ENCODE assay signal across 8 cellular contexts in the genomic region with DNA sequence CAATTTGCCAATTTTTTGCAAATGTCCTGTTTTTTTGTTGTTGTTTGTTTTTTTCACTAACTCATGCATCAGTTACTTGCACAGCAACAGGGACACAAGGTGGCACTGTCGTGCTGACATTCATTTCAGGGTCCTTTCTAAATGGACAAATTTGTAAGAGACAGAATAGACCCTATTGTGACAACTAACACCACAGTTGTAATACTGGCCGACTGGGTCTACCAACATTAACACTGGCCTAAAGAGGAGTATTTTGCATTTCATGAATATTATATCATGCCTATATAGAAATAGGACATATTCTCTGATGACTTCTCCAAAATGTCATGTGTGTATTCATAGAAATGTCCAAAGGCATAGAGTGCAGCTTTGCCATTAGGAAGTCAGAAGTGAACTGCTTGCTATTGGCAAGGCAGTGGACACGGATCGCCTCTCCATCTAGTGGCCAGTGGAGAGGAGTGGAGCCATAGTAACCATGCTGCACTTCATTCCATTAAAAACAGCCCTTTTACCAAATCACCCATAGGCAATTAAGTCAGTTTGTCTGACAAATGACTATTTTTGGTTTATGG.
A peak's percentile ranks its signal among the peaks of the same experiment; 100 is the strongest.
DNase-seq lines count a peak whose midpoint lies in the region; ATAC-seq, FAIRE-seq and TF ChIP-seq lines count a peak whose summit lies in the region.

No MANE protein-coding gene starts in this region.

- no peak overlapping the region for H3K27ac ChIP-seq in brain microvascular endothelial cell

- no peaks in the 10 kb centered on the region for H3K36me3 ChIP-seq in brain microvascular endothelial cell (replicated peaks)

- no peak for TF ChIP-seq POLR2A in H54 (IDR thresholded peaks at IDR 0.05; ENCODE audit: low read depth, low read length)
- TF ChIP-seq POLR2A in NB4 (IDR thresholded peaks at IDR 0.05; ENCODE audit: extremely low read depth, insufficient read length), result no peak

- TF ChIP-seq CTCF in NB4 (IDR thresholded peaks at IDR 0.05; ENCODE audit: low read depth, low read length) (peak; percentile 50), brain microvascular endothelial cell (IDR thresholded peaks at IDR 0.05; ENCODE audit: low read depth, low read length, missing control alignments) (peak; percentile 86)

- no peak for ATAC-seq in HG02852 (IDR thresholded peaks at IDR 0.05; ENCODE audit: unreplicated experiment)

- no peaks in the 10 kb centered on the region for H3K27me3 ChIP-seq in brain microvascular endothelial cell (replicated peaks)

- in situ Hi-C loops in brain microvascular endothelial cell (cut with HindIII; ENCODE audit: low pct_ligation_motif_present, low sequenced_read_pairs), result no loop called here

- peak; percentile 97 for FAIRE-seq in H54 (lab: Jason Lieb, UNC)

- H3K4me3 ChIP-seq in NB4 (ENCODE audit: low read depth, low read length) (no peak overlapping the region), brain microvascular endothelial cell (ENCODE audit: low read depth, low read length) (no peak overlapping the region)

- peak; percentile 54 for DNase-seq in GF-D8 (lab: John Stamatoyannopoulos, UW)
- DNase-seq in H54 (ENCODE audit: insufficient read length, low spot score), result no peak
- DNase-seq in NB4 (ENCODE audit: low read depth), result peak; percentile 57
- peak; percentile 10 to 50 (median 40) for DNase-seq in T-helper 1 cell
- DNase-seq in brain microvascular endothelial cell, result peak; percentile 63
- DNase-seq in iPS-NIHi7 (ENCODE audit: extremely low spot score), result peak; percentile 60
- peak; percentile 6 to 31 (median 26) for DNase-seq in stimulated activated CD4-positive, alpha-beta T cell treated with anti-CD3 and anti-CD28 coated beads, Interleukin-12 subunit alpha, Interleukin-12 subunit beta, amount 100 ng/mL, for 48 hours (ENCODE audit: low read depth in 2 of 3, low spot score in 1 of 3)
